In the genomic region with DNA sequence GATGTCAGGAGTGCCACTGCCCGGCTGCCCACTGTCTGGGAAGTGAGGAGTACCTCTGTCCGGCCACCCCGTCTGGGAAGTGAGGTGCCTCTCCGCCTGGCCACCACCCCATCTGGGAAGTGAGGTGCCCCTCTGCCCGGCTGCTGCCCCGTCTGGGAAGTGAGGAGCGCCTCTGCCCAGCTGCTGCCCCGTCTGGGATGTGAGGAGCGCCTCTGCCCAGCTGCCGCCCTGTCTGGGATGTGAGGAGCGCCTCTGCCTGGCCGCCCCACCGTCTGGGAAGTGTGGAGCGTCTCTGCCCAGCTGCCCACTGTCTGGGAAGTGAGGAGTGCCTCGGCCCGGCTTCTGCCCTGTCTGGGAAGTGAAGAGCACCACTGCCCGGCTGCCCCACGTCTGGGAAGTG, we compare ENCODE assay signal across 21 cellular contexts.
"Had no signal": no experiment of that assay in that cellular context is flagged by ENCODE, and none has a peak within 500 bp of the region (broad histone marks: within the 10 kb centered on the region; RNA-seq: fewer than 3 reads in every experiment).

No MANE protein-coding gene starts in this region.

- ATAC-seq: left lung, psoas muscle, sciatic nerve had no signal

- H3K9me3 ChIP-seq: colonic mucosa, left lung, psoas muscle, stomach, thoracic aorta had no signal

- H3K27ac ChIP-seq: colonic mucosa, left lung, parathyroid adenoma, psoas muscle had no signal

- H3K9ac ChIP-seq: parathyroid adenoma had no signal

- H3K9me3 Mint-ChIP-seq: naive B cell, nephron progenitor cell had no signal

- H3K4me3 ChIP-seq: colonic mucosa, left lung, lung, psoas muscle, stomach, thoracic aorta had no signal

- H3K27ac Mint-ChIP-seq: naive B cell, nephron progenitor cell had no signal

- H2AFZ ChIP-seq: parathyroid adenoma had no signal

- DNase-seq: colonic mucosa; dermis blood vessel endothelial cell; foreskin melanocyte; head of caudate nucleus; hypothalamus; mesendoderm; naive B cell; nephron progenitor cell; psoas muscle; retina; stimulated activated CD4-positive, alpha-beta T cell treated with anti-CD3 and anti-CD28 coated beads, Interleukin-2, amount 100 ng/mL, for 24 hours; stimulated activated CD4-positive, alpha-beta T cell treated with anti-CD3 and anti-CD28 coated beads, Interleukin-4, amount 100 ng/mL, for 4 hours; stimulated activated naive CD4-positive, alpha-beta T cell; stomach; substantia nigra; trophoblast cell had no signal

- H3K27me3 ChIP-seq: colonic mucosa, left lung, stomach had no signal

- H3K4me3 Mint-ChIP-seq: nephron progenitor cell had no signal
